In genomic region chr3:140242818-140243276, GRCh38 we compare ENCODE assay signal across 14 cellular contexts.
DNase-seq lines count a peak whose midpoint lies in the region; FAIRE-seq and TF ChIP-seq lines count a peak whose summit lies in the region.
"Had no signal": no experiment of that assay in that cellular context is flagged by ENCODE, and none has a peak within 500 bp of the region (broad histone marks: within the 10 kb centered on the region; RNA-seq: fewer than 3 reads in every experiment).

No MANE protein-coding gene starts in this region.

- no peak for TF ChIP-seq CTCF in endothelial cell of umbilical vein (IDR thresholded peaks at IDR 0.05; ENCODE audit: extremely low read depth in 1 of 2, insufficient read depth in 1 of 2, low read depth in 1 of 2, low read length in 2 of 2)
- no peak for TF ChIP-seq CTCF in osteocyte (IDR thresholded peaks at IDR 0.05)

- CTCF ChIA-PET in endothelial cell of umbilical vein (lab: Charles Lee): no interaction called here

- no peak overlapping the region for H3K9ac ChIP-seq in endothelial cell of umbilical vein (replicated peaks; ENCODE audit: extremely low read depth, insufficient read depth, low read length)

- no peaks in the 10 kb centered on the region for H3K9me3 Mint-ChIP-seq in osteocyte (ENCODE audit: unreplicated experiment)
- H3K9me3 Mint-ChIP-seq: CD4-positive, alpha-beta T cell; dendritic cell treated with granulocyte-macrophage colony-stimulating factor and Interleukin-4, amounts not matched to agents 40 ng/mL and 50 ng/mL, for 4 days had no signal

- BruUV-seq in endothelial cell of umbilical vein (replicated peaks; lab: Mats Ljungman, UMichigan): no TSS peak

- no peaks in the 10 kb centered on the region for H3K36me3 Mint-ChIP-seq in osteocyte (ENCODE audit: unreplicated experiment)

- no peaks in the 10 kb centered on the region for H3K27me3 ChIP-seq in endothelial cell of umbilical vein (ENCODE audit: control insufficient read depth in 2 of 2, insufficient read depth in 2 of 2, low read length in 2 of 2)
- H3K27me3 ChIP-seq: tibial artery had no signal

- H3K9me3 ChIP-seq in endothelial cell of umbilical vein (replicated peaks; ENCODE audit: control insufficient read depth, insufficient read depth, low read length): no peaks in the 10 kb centered on the region
- H3K9me3 ChIP-seq: tibial artery had no signal

- no peak overlapping the region for H3K4me2 ChIP-seq in endothelial cell of umbilical vein (ENCODE audit: insufficient read depth, low read length)

- no peak for FAIRE-seq in endothelial cell of umbilical vein (lab: Jason Lieb, UNC)

- H3K4me3 ChIP-seq in endothelial cell of umbilical vein (replicated peaks in 1 of 3; ENCODE audit: insufficient read depth in 1 of 3, low read depth in 1 of 3, low read length in 3 of 3): no peak overlapping the region
- H3K4me3 ChIP-seq: tibial artery had no signal

- peaks cover 54% of the 10 kb centered on the region for H3K4me1 Mint-ChIP-seq in osteocyte (ENCODE audit: unreplicated experiment)

- no peak overlapping the region for H3K27ac ChIP-seq in endothelial cell of umbilical vein (ENCODE audit: insufficient read depth, low read depth, low read length)
- H3K27ac ChIP-seq: tibial artery had no signal

- H3K27ac Mint-ChIP-seq in osteocyte (ENCODE audit: unreplicated experiment): peak overlapping the region; percentile 47
- H3K27ac Mint-ChIP-seq: CD4-positive, alpha-beta T cell; dendritic cell treated with granulocyte-macrophage colony-stimulating factor and Interleukin-4, amounts not matched to agents 40 ng/mL and 50 ng/mL, for 4 days had no signal

- no peaks in the 10 kb centered on the region for H3K79me2 ChIP-seq in endothelial cell of umbilical vein (ENCODE audit: control insufficient read depth, insufficient read depth, low read length)

- intact Hi-C loops in endothelial cell of umbilical vein (cut with micrococcal nuclease): no loop called here

- POLR2A ChIA-PET in endothelial cell of umbilical vein (lab: Charles Lee): no interaction called here

- H3K36me3 ChIP-seq in endothelial cell of umbilical vein (ENCODE audit: control insufficient read depth in 2 of 2, extremely low read depth in 1 of 2, insufficient read depth in 2 of 2, low read length in 2 of 2): no peaks in the 10 kb centered on the region
- H3K36me3 ChIP-seq: tibial artery had no signal

- H2AFZ ChIP-seq in endothelial cell of umbilical vein (ENCODE audit: low read depth, low read length): no peak overlapping the region

- no peaks in the 10 kb centered on the region for H4K20me1 ChIP-seq in endothelial cell of umbilical vein (replicated peaks; ENCODE audit: control insufficient read depth, extremely low read depth, insufficient read depth, low read length)

- no peaks in the 10 kb centered on the region for H3K9me1 ChIP-seq in endothelial cell of umbilical vein (replicated peaks; ENCODE audit: control insufficient read depth, extremely low read depth, insufficient read depth, low read length)

- H3K4me1 ChIP-seq in endothelial cell of umbilical vein (ENCODE audit: control insufficient read depth, extremely low read depth, insufficient read depth, low read length): no peaks in the 10 kb centered on the region

- dilution Hi-C loops in endothelial cell of umbilical vein (cut with MboI; ENCODE audit: extremely low pct_ligation_motif_present, low sequenced_read_pairs): no loop called here

- TF ChIP-seq POLR2A in endothelial cell of umbilical vein (IDR thresholded peaks at IDR 0.05; ENCODE audit: low read depth, low read length): no peak

- DNase-seq in LHCN-M2 (ENCODE audit: low read depth) (peak; percentile 66), NCI-H446 (lab: John Stamatoyannopoulos, UW) (peak; percentile 19 to 71), endothelial cell of umbilical vein (ENCODE audit: low read depth, low spot score) (peak; percentile 3), osteocyte (ENCODE audit: extremely low spot score, unreplicated experiment) (no peak), SK-N-DZ (ENCODE audit: low spot score) (no peak), GOT3 (lab: John Stamatoyannopoulos, UW) (no peak), UCSD-AML1 (lab: John Stamatoyannopoulos, UW; ENCODE audit: unreplicated experiment) (no peak)
- DNase-seq: activated naive CD4-positive, alpha-beta T cell treated with anti-CD3 and anti-CD28 coated beads, Interleukin-2, amount 50 U/mL, for 16 hours; CD4-positive, alpha-beta T cell; IMR-90; NCI-H226; stimulated activated CD4-positive, alpha-beta T cell treated with anti-CD3 and anti-CD28 coated beads, Interleukin-12 subunit alpha, Interleukin-12 subunit beta, amount 100 ng/mL, for 4 hours; tibial artery had no signal

- no peak overlapping the region for H3K4me3 Mint-ChIP-seq in osteocyte (ENCODE audit: unreplicated experiment)
- H3K4me3 Mint-ChIP-seq: CD4-positive, alpha-beta T cell; dendritic cell treated with granulocyte-macrophage colony-stimulating factor and Interleukin-4, amounts not matched to agents 40 ng/mL and 50 ng/mL, for 4 days had no signal

- no peaks in the 10 kb centered on the region for H3K27me3 Mint-ChIP-seq in osteocyte (ENCODE audit: unreplicated experiment)
- H3K27me3 Mint-ChIP-seq: dendritic cell treated with granulocyte-macrophage colony-stimulating factor and Interleukin-4, amounts not matched to agents 40 ng/mL and 50 ng/mL, for 4 days had no signal

TF ChIP-seq in endothelial cell of umbilical vein, 7 proteins besides CTCF, POLR2A, EP300 and RAD21:
- TF ChIP-seq FOS (IDR thresholded peaks at IDR 0.05; ENCODE audit: borderline replicate concordance, insufficient read depth, low read length) (no peak), JUN (IDR thresholded peaks at IDR 0.05; ENCODE audit: borderline replicate concordance, insufficient read depth, insufficient read length, low read depth) (no peak), POLR2AphosphoS5 (IDR thresholded peaks at IDR 0.05; ENCODE audit: insufficient read depth, low read depth, low read length) (no peak), MAX (IDR thresholded peaks at IDR 0.05; ENCODE audit: insufficient read depth, insufficient read length) (no peak), GATA2 (IDR thresholded peaks at IDR 0.05; ENCODE audit: insufficient read depth, insufficient read length, low read depth, low read length) (no peak), EZH2 (IDR thresholded peaks at IDR 0.05; ENCODE audit: borderline replicate concordance, low read depth, low read length, severe bottlenecking) (no peak), MYC (IDR thresholded peaks at IDR 0.05; ENCODE audit: low read depth, low read length) (no peak)
TF ChIP-seq in endothelial cell of umbilical vein: peak in this region for 0.

Comparison
In these comparisons a context has a peak if more than half of its experiments do, and no peak if none do; other contexts are left out.
1. DNase-seq: peak in LHCN-M2 (single experiment), NCI-H446 (2 of 2) and endothelial cell of umbilical vein (single experiment); none in osteocyte (single experiment), SK-N-DZ (single experiment), GOT3 (single experiment) and UCSD-AML1 (single experiment).